In the genomic region with DNA sequence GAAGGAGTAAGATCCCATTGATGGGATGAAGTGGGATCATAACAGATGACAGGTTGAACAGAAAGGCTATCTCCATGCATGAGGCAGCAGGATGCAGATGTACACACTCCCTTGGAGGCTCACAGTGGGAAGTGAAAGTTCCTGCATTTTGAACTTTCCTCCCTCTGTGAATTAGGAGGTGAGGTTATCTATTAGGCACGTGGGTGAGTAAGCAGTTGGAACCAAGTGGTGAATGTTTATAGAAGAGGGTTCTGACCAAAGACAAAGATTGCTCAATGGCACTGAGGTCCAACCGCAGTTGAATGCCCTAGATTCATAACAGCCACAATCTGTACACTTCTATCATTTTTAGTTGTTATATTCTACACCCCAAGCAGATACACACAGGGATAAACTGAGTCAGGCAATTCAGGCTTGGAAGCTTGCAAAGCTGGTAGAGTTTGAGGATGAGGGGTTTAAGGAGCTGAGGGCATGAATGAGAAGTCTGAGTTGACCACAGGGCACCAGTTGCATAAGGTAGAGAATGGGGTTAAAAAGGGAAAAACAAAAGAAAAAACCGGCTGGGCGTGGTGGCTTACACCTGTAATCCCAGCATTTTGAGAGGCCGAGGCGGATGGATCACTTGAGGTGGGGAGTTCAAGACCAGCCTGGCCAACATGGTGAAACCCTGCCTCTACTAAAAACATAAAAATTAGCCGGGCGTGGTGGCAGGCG, we compare ENCODE assay signal across 10 cellular contexts. TPM values are rescaled to one million over a fixed set of nuclear protein-coding genes. Genes with fewer than 3 reads are reported as not detected.
DNase-seq lines count a peak whose midpoint lies in the region; ATAC-seq lines count a peak whose summit lies in the region.
"Had no signal": no experiment of that assay in that cellular context is flagged by ENCODE, and none has a peak within 500 bp of the region (broad histone marks: within the 10 kb centered on the region; RNA-seq: fewer than 3 reads in every experiment).

No MANE protein-coding gene starts in this region.

- no peak overlapping the region for H3K4me3 ChIP-seq in trophoblast cell (ENCODE audit: low read depth, low read length)

- H3K18ac ChIP-seq in trophoblast cell (ENCODE audit: low read length): no peak overlapping the region

- peak; percentile 65 for DNase-seq in GM03348 (ENCODE audit: low spot score)
- peak; percentile 85 for DNase-seq in NOMO-1 treated with DMSO at 0.1 percent for 48 hours (lab: John Stamatoyannopoulos, UW; ENCODE audit: unreplicated experiment)
- peak; percentile 42 to 63 for DNase-seq in trophoblast cell
- DNase-seq in activated T-cell treated with anti-CD3 and anti-CD28 coated beads, Interleukin-2, amount 50 U/mL, for 4 hours: no peak
- DNase-seq: activated naive CD8-positive, alpha-beta T cell treated with anti-CD3 and anti-CD28 coated beads, Interleukin-2, amount 10 ng/mL, durations not matched to agents 7 days and 5 days; stimulated activated CD4-positive, alpha-beta T cell treated with anti-CD3 and anti-CD28 coated beads, Interleukin-2, amount 100 ng/mL, for 24 hours had no signal

- H4K12ac ChIP-seq in trophoblast cell (ENCODE audit: low read depth, low read length): no peak overlapping the region

- peak overlapping the region; percentile 50 for H3K27ac Mint-ChIP-seq in dendritic cell treated with granulocyte-macrophage colony-stimulating factor and Interleukin-4, amounts not matched to agents 40 ng/mL and 50 ng/mL, for 4 days

- H3K9me3 ChIP-seq in trophoblast cell (ENCODE audit: insufficient read depth, low read depth, low read length): no peaks in the 10 kb centered on the region

- no peak overlapping the region for H3K14ac ChIP-seq in trophoblast cell (ENCODE audit: low read length)

- H3K4me3 Mint-ChIP-seq in dendritic cell treated with granulocyte-macrophage colony-stimulating factor and Interleukin-4, amounts not matched to agents 40 ng/mL and 50 ng/mL, for 4 days: peak overlapping the region; percentile 41
- no peak overlapping the region for H3K4me3 Mint-ChIP-seq in activated T-cell treated with anti-CD3 and anti-CD28 coated beads, Interleukin-2, amount 50 U/mL, for 4 hours
- H3K4me3 Mint-ChIP-seq: activated naive CD8-positive, alpha-beta T cell treated with anti-CD3 and anti-CD28 coated beads, Interleukin-2, amount 10 ng/mL, durations not matched to agents 7 days and 5 days had no signal

- no peak overlapping the region for H3K27ac ChIP-seq in trophoblast cell (ENCODE audit: low read depth, low read length)

- peaks cover 0 to 4% of the 10 kb centered on the region in 2 experiments for H3K36me3 ChIP-seq in trophoblast cell (ENCODE audit: control insufficient read depth in 1 of 2, insufficient read depth in 2 of 2, low read length in 2 of 2)

- H3K36me3 Mint-ChIP-seq in dendritic cell treated with granulocyte-macrophage colony-stimulating factor and Interleukin-4, amounts not matched to agents 40 ng/mL and 50 ng/mL, for 4 days (ENCODE audit: low read depth): peaks cover 55% of the 10 kb centered on the region
- H3K36me3 Mint-ChIP-seq in activated T-cell treated with anti-CD3 and anti-CD28 coated beads, Interleukin-2, amount 50 U/mL, for 4 hours (ENCODE audit: insufficient read depth): peaks cover 37% of the 10 kb centered on the region

- no peak overlapping the region for H2BK5ac ChIP-seq in trophoblast cell (ENCODE audit: low read depth, low read length, poor library complexity)

- H3K27me3 Mint-ChIP-seq in dendritic cell treated with granulocyte-macrophage colony-stimulating factor and Interleukin-4, amounts not matched to agents 40 ng/mL and 50 ng/mL, for 4 days: peaks cover 11% of the 10 kb centered on the region
- H3K27me3 Mint-ChIP-seq in activated T-cell treated with anti-CD3 and anti-CD28 coated beads, Interleukin-2, amount 50 U/mL, for 4 hours (ENCODE audit: low read depth): no peaks in the 10 kb centered on the region
- H3K27me3 Mint-ChIP-seq: activated naive CD8-positive, alpha-beta T cell treated with anti-CD3 and anti-CD28 coated beads, Interleukin-2, amount 10 ng/mL, durations not matched to agents 7 days and 5 days had no signal

- peaks cover 68% of the 10 kb centered on the region for H3K4me1 Mint-ChIP-seq in dendritic cell treated with granulocyte-macrophage colony-stimulating factor and Interleukin-4, amounts not matched to agents 40 ng/mL and 50 ng/mL, for 4 days (ENCODE audit: low read depth)
- H3K4me1 Mint-ChIP-seq in activated T-cell treated with anti-CD3 and anti-CD28 coated beads, Interleukin-2, amount 50 U/mL, for 4 hours (ENCODE audit: low read depth): peaks cover 35% of the 10 kb centered on the region

- H4K91ac ChIP-seq in trophoblast cell (ENCODE audit: low read depth, low read length): no peak overlapping the region

- no peak for ATAC-seq in HG02678 (IDR thresholded peaks at IDR 0.05; ENCODE audit: unreplicated experiment)
- ATAC-seq in GM21515 (IDR thresholded peaks at IDR 0.05; ENCODE audit: unreplicated experiment): no peak
- ATAC-seq in GM21786 (IDR thresholded peaks at IDR 0.05; ENCODE audit: unreplicated experiment): no peak
- no peak for ATAC-seq in activated T-cell treated with anti-CD3 and anti-CD28 coated beads, Interleukin-2, amount 50 U/mL, for 4 hours

- H3K23ac ChIP-seq in trophoblast cell (ENCODE audit: low read length): no peak overlapping the region

- H3K4ac ChIP-seq in trophoblast cell (ENCODE audit: low read depth, low read length): no peak overlapping the region

- no peak overlapping the region for H2AFZ ChIP-seq in trophoblast cell (ENCODE audit: insufficient read depth, low read length, poor library complexity)

- peaks cover 12 to 16% of the 10 kb centered on the region in 2 experiments for H3K4me1 ChIP-seq in trophoblast cell (ENCODE audit: control insufficient read depth in 1 of 2, insufficient read depth in 2 of 2, low read length in 2 of 2)

- H2BK12ac ChIP-seq in trophoblast cell (ENCODE audit: low read length): no peak overlapping the region

- no peaks in the 10 kb centered on the region for H3K27me3 ChIP-seq in trophoblast cell (ENCODE audit: insufficient read depth, low read length)

- no peak overlapping the region for H2BK120ac ChIP-seq in trophoblast cell (ENCODE audit: insufficient read depth, low read length, poor library complexity)

- no peaks in the 10 kb centered on the region for H3K9me3 Mint-ChIP-seq in dendritic cell treated with granulocyte-macrophage colony-stimulating factor and Interleukin-4, amounts not matched to agents 40 ng/mL and 50 ng/mL, for 4 days
- H3K9me3 Mint-ChIP-seq in activated T-cell treated with anti-CD3 and anti-CD28 coated beads, Interleukin-2, amount 50 U/mL, for 4 hours: no peaks in the 10 kb centered on the region
- H3K9me3 Mint-ChIP-seq: activated naive CD8-positive, alpha-beta T cell treated with anti-CD3 and anti-CD28 coated beads, Interleukin-2, amount 10 ng/mL, durations not matched to agents 7 days and 5 days had no signal

- no peak overlapping the region for H3K9ac ChIP-seq in trophoblast cell (ENCODE audit: low read length)

- H3K4me2 ChIP-seq in trophoblast cell (ENCODE audit: low read length): no peak overlapping the region

- peak overlapping the region; percentile 29 for H2AK5ac ChIP-seq in trophoblast cell (ENCODE audit: low read length)

- no peak overlapping the region for H4K8ac ChIP-seq in trophoblast cell (ENCODE audit: low read depth, low read length)

- no CpG with 5 or more reads among the region's 9 CpGs for WGBS in trophoblast cell (ENCODE audit: extremely low coverage, insufficient coverage, insufficient read length)

- intact Hi-C loops in dendritic cell treated with granulocyte-macrophage colony-stimulating factor and Interleukin-4, amounts not matched to agents 40 ng/mL and 50 ng/mL, for 4 days (cut with micrococcal nuclease): no loop called here

- H3K79me1 ChIP-seq in trophoblast cell (ENCODE audit: low read length): peaks cover 3% of the 10 kb centered on the region

- H3K79me2 ChIP-seq in trophoblast cell (ENCODE audit: control insufficient read depth, insufficient read depth, low read length, poor library complexity): no peaks in the 10 kb centered on the region

RNA-seq across cellular contexts. Expression of gene KCMF1, which starts 7.1 kb away (rescaled TPM):
- polyA plus RNA-seq in trophoblast cell (2013): 43.3 and 44.7 TPM in 2 replicates
- 100 to 1,000 TPM; 131 to 153 (median 137) TPM for total RNA-seq in activated T-cell treated with anti-CD3 and anti-CD28 coated beads, Interleukin-2, amount 50 U/mL, for 4 hours

RNA-seq across cellular contexts. Expression of gene TMSB10, which starts 58.4 kb away (rescaled TPM):
- polyA plus RNA-seq in trophoblast cell (2013): 2,539 and 2,657 TPM in 2 replicates
- 1,000 to 10,000 TPM; 1,023 to 1,175 (median 1,139) TPM for total RNA-seq in activated T-cell treated with anti-CD3 and anti-CD28 coated beads, Interleukin-2, amount 50 U/mL, for 4 hours
